In genomic region chr1:14866841-14867626, GRCh38 we compare ENCODE assay signal across 15 cellular contexts.
A peak's percentile ranks its signal among the peaks of the same experiment; 100 is the strongest.
DNase-seq lines count a peak whose midpoint lies in the region; ATAC-seq, FAIRE-seq and TF ChIP-seq lines count a peak whose summit lies in the region.
"Had no signal": no experiment of that assay in that cellular context is flagged by ENCODE, and none has a peak within 500 bp of the region (broad histone marks: within the 10 kb centered on the region; RNA-seq: fewer than 3 reads in every experiment).

No MANE protein-coding gene starts in this region.

- 7% methylated on average over 14 of the region's 15 CpGs for WGBS in K562 (ENCODE audit: insufficient coverage, low coverage, missing lambda C conversion rate)

- peaks cover 37% of the 10 kb centered on the region for H3K4me1 Mint-ChIP-seq in neural progenitor cell
- H3K4me1 Mint-ChIP-seq: CD4-positive, alpha-beta memory T cell had no signal

- no peaks in the 10 kb centered on the region for H3K9me3 Mint-ChIP-seq in neural progenitor cell

- H3K27me3 ChIP-seq in DND-41 (ENCODE audit: insufficient read depth, low read length, poor library complexity) (no peaks in the 10 kb centered on the region), K562 (ENCODE audit: control insufficient read depth in 2 of 2, insufficient read depth in 2 of 2, low read length in 2 of 2) (peaks cover 24 to 52% of the 10 kb centered on the region in 2 experiments; a peak in 4 of 5 replicates), neural progenitor cell (no peaks in the 10 kb centered on the region), PC-9 (ENCODE audit: insufficient read depth, low read depth) (peaks cover 12% of the 10 kb centered on the region)

- H3K4me3 ChIP-seq in DND-41 (ENCODE audit: low read depth in 1 of 2, low read length in 2 of 2) = no peak overlapping the region
- no peak overlapping the region for H3K4me3 ChIP-seq in HEK293 (ENCODE audit: low read depth, low read length)
- no peak overlapping the region for H3K4me3 ChIP-seq in K562
- H3K4me3 ChIP-seq in neural progenitor cell = no peak overlapping the region
- H3K4me3 ChIP-seq in PC-9 = no peak overlapping the region

- peak; percentile 58 for FAIRE-seq in K562 (lab: Jason Lieb, UNC)

- H3K9me3 ChIP-seq in DND-41 (ENCODE audit: insufficient read depth, low read length, severe bottlenecking) = no peaks in the 10 kb centered on the region
- H3K9me3 ChIP-seq in HEK293 (ENCODE audit: control insufficient read depth, insufficient read depth, low read depth, low read length) = no peaks in the 10 kb centered on the region
- H3K9me3 ChIP-seq in K562 (replicated peaks; ENCODE audit: control insufficient read depth, insufficient read depth, low read depth, low read length) = no peaks in the 10 kb centered on the region
- H3K9me3 ChIP-seq in neural progenitor cell (ENCODE audit: low read depth) = no peaks in the 10 kb centered on the region
- no peaks in the 10 kb centered on the region for H3K9me3 ChIP-seq in PC-9 (ENCODE audit: insufficient read depth, low read depth)

- H3F3A ChIP-seq in neural progenitor cell (ENCODE audit: low read depth) = no peaks in the 10 kb centered on the region
- H3F3A ChIP-seq in PC-9 (ENCODE audit: insufficient read depth, low read depth) = no peaks in the 10 kb centered on the region

- H3K27ac ChIP-seq in DND-41 (ENCODE audit: low read length) = no peak overlapping the region
- H3K27ac ChIP-seq in HEK293 (ENCODE audit: extremely low read depth, low read depth, low read length) = no peak overlapping the region
- H3K27ac ChIP-seq in K562 (ENCODE audit: extremely low read depth, low read depth, low read length) = no peak overlapping the region
- no peak overlapping the region for H3K27ac ChIP-seq in neural progenitor cell
- H3K27ac ChIP-seq in PC-9 = no peak overlapping the region

- DNase-seq in DND-41 (peak; percentile 5), K562 (ENCODE audit: extremely low read depth in 1 of 4, low spot score in 3 of 4) (no peak), neural progenitor cell (ENCODE audit: low spot score) (peak; percentile 29), PC-9 (no peak), Right ventricle myocardium inferior (ENCODE audit: missing footprints) (no peak)
- DNase-seq: AML-193; CD4-positive, alpha-beta memory T cell; HCEC 1CT; NCI-H1092; NCI-H187; NCI-H446 treated with DMSO at 0.1 percent for 48 hours; NCI-H774; SIG-M5 had no signal

- CTCF ChIA-PET in HEK293 (lab: Yijun Ruan, JAX) = no interaction called here
- CTCF ChIA-PET in K562 (lab: Yijun Ruan, JAX; ENCODE audit: low intra/inter-chr PET ratio) = no interaction called here
- CTCF ChIA-PET in PC-9 (lab: Charles Lee) = no interaction called here

- H4K20me1 ChIP-seq in DND-41 (ENCODE audit: insufficient read depth, low read length) (peaks cover 4% of the 10 kb centered on the region), K562 (replicated peaks; ENCODE audit: control insufficient read depth, insufficient read depth, low read length) (no peaks in the 10 kb centered on the region), neural progenitor cell (ENCODE audit: low read depth) (peaks cover 48% of the 10 kb centered on the region), PC-9 (ENCODE audit: insufficient read depth) (no peaks in the 10 kb centered on the region)

- H2AFZ ChIP-seq in DND-41 (ENCODE audit: low read depth, low read length) (no peak overlapping the region), K562 (ENCODE audit: low read depth, low read length) (no peak overlapping the region), neural progenitor cell (replicated peaks) (no peak overlapping the region), PC-9 (no peak overlapping the region)

- POLR2A ChIA-PET in HEK293 (lab: Yijun Ruan, JAX) (interaction anchor here (0.7 kb wide), 1 partner anchor 114 kb away, joined by 6 read pairs; no protein-coding TSS in a partner anchor), K562 (lab: Yijun Ruan, JAX) (interaction anchor here (0.6 kb wide), 2 partner anchors 11 to 161 kb away, joined by 3 read pairs; no protein-coding TSS in a partner anchor), PC-9 (lab: Charles Lee; ENCODE audit: unreplicated experiment) (no interaction called here)

- H3K9me2 ChIP-seq in PC-9 (ENCODE audit: insufficient read depth) = no peaks in the 10 kb centered on the region

- no peak overlapping the region for H3K4me3 Mint-ChIP-seq in neural progenitor cell
- H3K4me3 Mint-ChIP-seq: CD4-positive, alpha-beta memory T cell had no signal

- in situ Hi-C loops in K562 (cut with MboI) = loop anchor here (25.0 kb wide), 1 partner anchor 755 kb away; no protein-coding TSS in a partner anchor

- H3K27me3 Mint-ChIP-seq in neural progenitor cell (ENCODE audit: insufficient read depth, low read depth) = peaks cover 9% of the 10 kb centered on the region

- H3K36me3 ChIP-seq in DND-41 (ENCODE audit: insufficient read depth, low read length) (no peaks in the 10 kb centered on the region), HEK293 (ENCODE audit: control insufficient read depth in 2 of 2, insufficient read depth in 1 of 2, low read length in 2 of 2) (no peaks in the 10 kb centered on the region), K562 (ENCODE audit: control insufficient read depth, insufficient read depth, low read length) (no peaks in the 10 kb centered on the region), neural progenitor cell (no peaks in the 10 kb centered on the region), PC-9 (ENCODE audit: low read depth) (no peaks in the 10 kb centered on the region)

- no TSS peak for BruUV-seq in K562 (replicated peaks; lab: Mats Ljungman, UMichigan)
- no TSS peak for BruUV-seq in PC-9 (replicated peaks; lab: Mats Ljungman, UMichigan)

- no peak for TF ChIP-seq POLR2A in K562 (conservative IDR thresholded peaks at IDR 0.05)

- H3K9ac ChIP-seq in DND-41 (ENCODE audit: low read depth, low read length) = no peak overlapping the region
- H3K9ac ChIP-seq in K562 (ENCODE audit: insufficient read depth in 1 of 2, low read depth in 2 of 2, low read length in 2 of 2) = no peak overlapping the region
- H3K9ac ChIP-seq in neural progenitor cell = no peak overlapping the region

- intact Hi-C loops in K562 (cut with micrococcal nuclease) (no loop called here), PC-9 (cut with micrococcal nuclease; ENCODE audit: unreplicated experiment) (no loop called here), Right ventricle myocardium inferior (cut with DNase I) (no loop called here)

- TF ChIP-seq CTCF in DND-41 (IDR thresholded peaks at IDR 0.05; ENCODE audit: borderline replicate concordance, extremely low read depth, low read length, poor library complexity, severe bottlenecking) = no peak
- TF ChIP-seq CTCF in HEK293 (tag by site-specific recombination; IDR thresholded peaks at IDR 0.05) = no peak
- no peak for TF ChIP-seq CTCF in K562 (IDR thresholded peaks at IDR 0.05 in 2 of 3, conservative IDR thresholded peaks at IDR 0.05 in 1 of 3; ENCODE audit: insufficient read depth in 2 of 3, low read depth in 1 of 3, low read length in 3 of 3)
- TF ChIP-seq CTCF in neural progenitor cell (IDR thresholded peaks at IDR 0.05) = no peak
- no peak for TF ChIP-seq CTCF in PC-9 (conservative IDR thresholded peaks at IDR 0.05)

- H3K27ac Mint-ChIP-seq in neural progenitor cell = no peak overlapping the region
- H3K27ac Mint-ChIP-seq: CD4-positive, alpha-beta memory T cell had no signal

- ATAC-seq in DND-41 (ENCODE audit: insufficient read depth, low read depth) = no peak
- 0 out of 3 replicates have a peak, but pooled peaks have one; percentile 25 for ATAC-seq in K562
- no peak for ATAC-seq in GM19328 (IDR thresholded peaks at IDR 0.05; ENCODE audit: unreplicated experiment)
- no peak for ATAC-seq in Right ventricle myocardium inferior

- H3K36me3 Mint-ChIP-seq in neural progenitor cell = no peaks in the 10 kb centered on the region
- H3K36me3 Mint-ChIP-seq: CD4-positive, alpha-beta memory T cell had no signal

- TF ChIP-seq RAD21 in K562 (CRISPR knock-in tag; conservative IDR thresholded peaks at IDR 0.05 in 1 of 2, IDR thresholded peaks at IDR 0.05 in 1 of 2) = no peak

- H3K4me2 ChIP-seq in DND-41 (ENCODE audit: insufficient read depth, low read length) (no peak overlapping the region), K562 (ENCODE audit: insufficient read depth, low read length) (no peak overlapping the region), neural progenitor cell (no peak overlapping the region), PC-9 (no peak overlapping the region)

- TF ChIP-seq EP300 in K562 (IDR thresholded peaks at IDR 0.05; ENCODE audit: low read length) = no peak

- no peaks in the 10 kb centered on the region for H3K79me2 ChIP-seq in DND-41 (ENCODE audit: insufficient read depth, low read length)
- H3K79me2 ChIP-seq in K562 (ENCODE audit: control insufficient read depth, insufficient read depth, low read length) = no peaks in the 10 kb centered on the region
- no peaks in the 10 kb centered on the region for H3K79me2 ChIP-seq in neural progenitor cell (ENCODE audit: low read depth)
- H3K79me2 ChIP-seq in PC-9 (ENCODE audit: low read depth) = no peaks in the 10 kb centered on the region

- H3K9me1 ChIP-seq in K562 (ENCODE audit: control insufficient read depth, insufficient read depth, low read length) = no peaks in the 10 kb centered on the region

- H3K4me1 ChIP-seq in DND-41 (ENCODE audit: insufficient read depth, low read length) = no peaks in the 10 kb centered on the region
- H3K4me1 ChIP-seq in HEK293 (ENCODE audit: control insufficient read depth, insufficient read depth, low read length) = no peaks in the 10 kb centered on the region
- H3K4me1 ChIP-seq in K562 (replicated peaks in 1 of 2; ENCODE audit: control insufficient read depth in 2 of 2, insufficient read depth in 2 of 2, low read length in 2 of 2) = no peaks in the 10 kb centered on the region
- peaks cover 5% of the 10 kb centered on the region for H3K4me1 ChIP-seq in neural progenitor cell
- no peaks in the 10 kb centered on the region for H3K4me1 ChIP-seq in PC-9 (replicated peaks; ENCODE audit: insufficient read depth)

TF ChIP-seq in HEK293, 187 proteins besides CTCF, POLR2A, EP300 and RAD21 (continues in another document):
- no peak for TF ChIP-seq ZNF354C (tag by site-specific recombination; IDR thresholded peaks at IDR 0.05; ENCODE audit: borderline replicate concordance, low read depth)

TF ChIP-seq in K562, 482 proteins besides CTCF, POLR2A, EP300 and RAD21 (continues in another document):
- no peak for TF ChIP-seq RBM22 (IDR thresholded peaks at IDR 0.05; ENCODE audit: low read depth, low read length, poor library complexity, severe bottlenecking)
- TF ChIP-seq MIER1 (IDR thresholded peaks at IDR 0.05; ENCODE audit: low read depth) = peak; percentile 56; the same call in 1 of the 2 replicates
- no peak for TF ChIP-seq ZC3H4 (CRISPR knock-in tag; IDR thresholded peaks at IDR 0.05; ENCODE audit: borderline replicate concordance)
- no peak for TF ChIP-seq C11orf30 (IDR thresholded peaks at IDR 0.05; ENCODE audit: low read depth)
- TF ChIP-seq HOXB6 (CRISPR knock-in tag; IDR thresholded peaks at IDR 0.05; ENCODE audit: borderline replicate concordance) = no peak
- TF ChIP-seq STAT5B (CRISPR knock-in tag; IDR thresholded peaks at IDR 0.05) = no peak
- no peak for TF ChIP-seq SIN3B (IDR thresholded peaks at IDR 0.05; ENCODE audit: low read depth)
- peak; percentile 72 for TF ChIP-seq EHMT2 (IDR thresholded peaks at IDR 0.05)

Comparison
In these comparisons a context has a peak if more than half of its experiments do, and no peak if none do; other contexts are left out.
1. DNase-seq: peak in DND-41 (single experiment) and neural progenitor cell (single experiment); none in K562 (0 of 4), PC-9 (0 of 2) and Right ventricle myocardium inferior (single experiment).